Comparison of ENCODE assay signal across 8 cellular contexts in genomic region chr22:38681784-38682335, GRCh38. TPM values are rescaled to one million over a fixed set of nuclear protein-coding genes. Genes with fewer than 3 reads are reported as not detected.
DNase-seq lines count a peak whose midpoint lies in the region; ATAC-seq lines count a peak whose summit lies in the region.

Gene TOMM22, plus strand, starts transcription at chr22:38681957. Its CDS starts 22 bp downstream, at chr22:38681979.

- H3K4me3 Mint-ChIP-seq in activated CD4-positive, alpha-beta T cell treated with anti-CD3 and anti-CD28 coated beads for 36 hours = peak within 1 kb of the TSS; percentile 90

- CTCF ChIA-PET in activated CD4-positive, alpha-beta T cell treated with anti-CD3 and anti-CD28 coated beads for 36 hours (lab: Charles Lee) = interaction anchor here (0.6 to 3.7 kb wide), 28 partner anchors 8 to 797 kb away, joined by 3 to 34 read pairs (median 3); partner anchors contain the start of genes GTPBP1, JOSD1 and TMEM184B

- H3K27me3 ChIP-seq in layer of hippocampus (ENCODE audit: control insufficient read depth, insufficient read depth, low read length) = no peaks in the 10 kb centered on the region

- H3K27ac ChIP-seq in cingulate gyrus (ENCODE audit: low read depth, low read length) = peak within 1 kb of the TSS; percentile 52
- peak within 1 kb of the TSS; percentile 73 for H3K27ac ChIP-seq in layer of hippocampus (ENCODE audit: low read depth, low read length)

- no peaks in the 10 kb centered on the region for H3K27me3 Mint-ChIP-seq in activated CD4-positive, alpha-beta T cell treated with anti-CD3 and anti-CD28 coated beads for 36 hours

- DNase-seq in Ammon's horn (ENCODE audit: low spot score) = peak; percentile 94
- peak; percentile 70 for DNase-seq in NCI-H510A (lab: John Stamatoyannopoulos, UW)
- DNase-seq in activated CD4-positive, alpha-beta T cell treated with anti-CD3 and anti-CD28 coated beads for 36 hours = peak; percentile 92
- peak; percentile 86 for DNase-seq in stimulated activated CD4-positive, alpha-beta T cell treated with anti-CD3 and anti-CD28 coated beads, Interleukin-1b, Interleukin-23, amount 100 ng/mL, for 48 hours

- no peaks in the 10 kb centered on the region for H3K9me3 Mint-ChIP-seq in activated CD4-positive, alpha-beta T cell treated with anti-CD3 and anti-CD28 coated beads for 36 hours (ENCODE audit: low read depth)

- ATAC-seq in GM19035 (IDR thresholded peaks at IDR 0.05; ENCODE audit: unreplicated experiment) (peak; percentile 93), HG03342 (IDR thresholded peaks at IDR 0.05; ENCODE audit: unreplicated experiment) (peak; percentile 92)
- peak; percentile 98 for ATAC-seq in activated CD4-positive, alpha-beta T cell treated with anti-CD3 and anti-CD28 coated beads for 36 hours

- H3K36me3 Mint-ChIP-seq in activated CD4-positive, alpha-beta T cell treated with anti-CD3 and anti-CD28 coated beads for 36 hours (ENCODE audit: low read depth) = peaks cover 39% of the 10 kb centered on the region

- POLR2A ChIA-PET in activated CD4-positive, alpha-beta T cell treated with anti-CD3 and anti-CD28 coated beads for 36 hours (lab: Charles Lee) = interaction anchor here (0.5 to 2.1 kb wide), 11 partner anchors 8 to 838 kb away, joined by 3 to 13 read pairs (median 5); partner anchors contain the start of genes CBY1 and GTPBP1

- peaks cover 20% of the 10 kb centered on the region for H3K4me1 Mint-ChIP-seq in activated CD4-positive, alpha-beta T cell treated with anti-CD3 and anti-CD28 coated beads for 36 hours

- intact Hi-C loops in activated CD4-positive, alpha-beta T cell treated with anti-CD3 and anti-CD28 coated beads for 36 hours (cut with DNase I, micrococcal nuclease) = loop anchor here (1.0 to 5.0 kb wide), 12 partner anchors 14 to 838 kb away; partner anchors contain the start of genes CBY1 (in 2 of the 2), FAM227A (in 2 of the 2), GTPBP1 (in 2 of the 2) and ANKRD54 (in 1 of the 2)

- H3K27ac Mint-ChIP-seq in activated CD4-positive, alpha-beta T cell treated with anti-CD3 and anti-CD28 coated beads for 36 hours = peak within 1 kb of the TSS; percentile 98

RNA-seq across cellular contexts. Expression of gene TOMM22, which starts in this region (rescaled TPM):
- 100 to 1,000 TPM; 146 to 155 TPM for total RNA-seq in activated CD4-positive, alpha-beta T cell treated with anti-CD3 and anti-CD28 coated beads for 36 hours

Comparison
In these comparisons a context has a peak if more than half of its experiments do, and no peak if none do; other contexts are left out.
1. Peak in every context shown above with its lines: DNase-seq, ATAC-seq and H3K27ac ChIP-seq.